In the genomic region with DNA sequence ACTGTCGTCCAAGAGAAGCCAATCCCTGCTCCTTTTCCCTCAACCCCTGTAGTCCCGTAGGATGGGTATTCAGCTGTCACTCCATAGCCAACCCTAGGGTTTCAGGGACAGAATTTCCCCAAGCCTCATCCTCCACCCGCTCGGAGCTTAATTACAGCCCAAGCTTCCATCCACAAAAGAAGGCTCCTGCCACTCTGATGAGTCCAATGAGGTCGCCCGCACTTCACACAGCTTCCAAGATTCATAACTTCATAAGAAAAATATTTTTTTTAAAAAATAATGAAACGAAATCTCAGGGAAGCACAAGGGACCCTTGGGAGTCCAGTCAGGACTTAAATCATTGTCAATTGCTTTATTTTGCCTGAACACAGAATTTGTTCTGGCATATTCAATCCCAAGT, we compare ENCODE assay signal across 1 cellular context.
TF ChIP-seq lines count a peak whose summit lies in the region.

No MANE protein-coding gene starts in this region.

TF ChIP-seq in SK-N-SH, 30 proteins besides CTCF, POLR2A, EP300 and RAD21 (continued from another document):
- TF ChIP-seq, protein P1, sequence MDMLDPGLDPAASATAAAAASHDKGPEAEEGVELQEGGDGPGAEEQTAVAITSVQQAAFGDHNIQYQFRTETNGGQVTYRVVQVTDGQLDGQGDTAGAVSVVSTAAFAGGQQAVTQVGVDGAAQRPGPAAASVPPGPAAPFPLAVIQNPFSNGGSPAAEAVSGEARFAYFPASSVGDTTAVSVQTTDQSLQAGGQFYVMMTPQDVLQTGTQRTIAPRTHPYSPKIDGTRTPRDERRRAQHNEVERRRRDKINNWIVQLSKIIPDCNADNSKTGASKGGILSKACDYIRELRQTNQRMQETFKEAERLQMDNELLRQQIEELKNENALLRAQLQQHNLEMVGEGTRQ (IDR thresholded peaks at IDR 0.05; ENCODE audit: borderline replicate concordance, low read depth, low read length): no peak
- TF ChIP-seq, protein P2, sequence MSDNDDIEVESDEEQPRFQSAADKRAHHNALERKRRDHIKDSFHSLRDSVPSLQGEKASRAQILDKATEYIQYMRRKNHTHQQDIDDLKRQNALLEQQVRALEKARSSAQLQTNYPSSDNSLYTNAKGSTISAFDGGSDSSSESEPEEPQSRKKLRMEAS (IDR thresholded peaks at IDR 0.05; ENCODE audit: low read depth): no peak
- TF ChIP-seq, protein P3, sequence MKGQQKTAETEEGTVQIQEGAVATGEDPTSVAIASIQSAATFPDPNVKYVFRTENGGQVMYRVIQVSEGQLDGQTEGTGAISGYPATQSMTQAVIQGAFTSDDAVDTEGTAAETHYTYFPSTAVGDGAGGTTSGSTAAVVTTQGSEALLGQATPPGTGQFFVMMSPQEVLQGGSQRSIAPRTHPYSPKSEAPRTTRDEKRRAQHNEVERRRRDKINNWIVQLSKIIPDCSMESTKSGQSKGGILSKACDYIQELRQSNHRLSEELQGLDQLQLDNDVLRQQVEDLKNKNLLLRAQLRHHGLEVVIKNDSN (IDR thresholded peaks at IDR 0.05; ENCODE audit: borderline replicate concordance, low read depth): no peak
